8 cellular contexts compared by ENCODE assay signal in the genomic region with DNA sequence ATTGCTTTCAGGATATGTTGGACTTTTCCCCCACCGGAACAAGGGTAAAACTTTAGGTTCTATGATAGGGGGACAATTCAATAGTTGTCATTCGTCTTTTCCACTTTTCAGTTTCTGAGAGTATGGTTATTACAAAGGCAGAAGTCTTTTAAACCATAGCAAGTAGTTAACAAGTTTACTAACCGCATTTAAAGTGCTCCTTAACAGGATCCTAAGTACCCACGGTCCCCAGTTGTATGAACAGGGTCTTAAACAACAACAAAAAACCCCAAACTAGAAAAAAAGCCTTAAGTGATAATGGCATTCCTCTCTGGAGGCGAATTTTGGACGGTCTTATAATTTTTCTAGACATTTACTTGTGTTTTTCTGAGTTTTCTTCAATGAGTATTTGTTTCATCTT. TPM values are rescaled to one million over a fixed set of nuclear protein-coding genes. Genes with fewer than 3 reads are reported as not detected.
DNase-seq lines count a peak whose midpoint lies in the region; ATAC-seq, FAIRE-seq and TF ChIP-seq lines count a peak whose summit lies in the region.

No MANE protein-coding gene starts in this region.

- intact Hi-C loops in heart left ventricle (cut with DNase I) (loop anchor here in 9 of 10 donors (5.0 to 10.0 kb wide), 5 partner anchors 127 to 363 kb away; a partner anchor contains a TSS), cardiac septum (cut with DNase I) (loop anchor here (5.0 to 10.0 kb wide), 2 partner anchors 129 to 267 kb away; a partner anchor contains a TSS), K562 (cut with micrococcal nuclease) (no loop called here), vagina (cut with DNase I) (loop anchor here (10.0 kb wide), 2 partner anchors 137 to 977 kb away; no protein-coding TSS in a partner anchor)

- no peaks in the 10 kb centered on the region for H4K20me1 ChIP-seq in K562 (replicated peaks; ENCODE audit: control insufficient read depth, insufficient read depth, low read length)

- H3K9me3 ChIP-seq in heart left ventricle: no peaks in the 10 kb centered on the region
- no peaks in the 10 kb centered on the region for H3K9me3 ChIP-seq in K562 (replicated peaks; ENCODE audit: control insufficient read depth, insufficient read depth, low read depth, low read length)
- H3K9me3 ChIP-seq in mesenchymal stem cell (ENCODE audit: control insufficient read depth, low read length): no peaks in the 10 kb centered on the region
- no peaks in the 10 kb centered on the region for H3K9me3 ChIP-seq in vagina

- peak overlapping the region; percentile 66 to 91 (median 81) for H3K4me3 ChIP-seq in heart left ventricle
- peak overlapping the region; percentile 66 for H3K4me3 ChIP-seq in K562
- peak overlapping the region in 1 of 2 experiments; percentile 88 for H3K4me3 ChIP-seq in mesenchymal stem cell (ENCODE audit: insufficient read depth in 1 of 2, low read depth in 1 of 2, low read length in 2 of 2)
- H3K4me3 ChIP-seq in vagina: peak overlapping the region; percentile 71 to 94

- H4K8ac ChIP-seq in mesenchymal stem cell (ENCODE audit: low read length): no peak overlapping the region

- no peaks in the 10 kb centered on the region for H3K79me2 ChIP-seq in K562 (ENCODE audit: control insufficient read depth, insufficient read depth, low read length)

- 21 to 25% (median 23%) methylated on average over 6 of the region's 6 CpGs for WGBS in heart left ventricle, 4 donors
- WGBS in K562 (ENCODE audit: insufficient coverage, low coverage, missing lambda C conversion rate): 13% methylated on average over 6 of the region's 6 CpGs
- WGBS in mesenchymal stem cell: 46% methylated on average over 4 of the region's 6 CpGs

- TF ChIP-seq CTCF in heart left ventricle (IDR thresholded peaks at IDR 0.05) (no peak), K562 (IDR thresholded peaks at IDR 0.05 in 2 of 3, conservative IDR thresholded peaks at IDR 0.05 in 1 of 3; ENCODE audit: insufficient read depth in 2 of 3, low read depth in 1 of 3, low read length in 3 of 3) (no peak), vagina (IDR thresholded peaks at IDR 0.05) (no peak)

- peaks cover 0 to 18% (median 0%) of the 10 kb centered on the region in 9 donors for H3K36me3 ChIP-seq in heart left ventricle
- no peaks in the 10 kb centered on the region for H3K36me3 ChIP-seq in K562 (ENCODE audit: control insufficient read depth, insufficient read depth, low read length)
- peaks cover 0 to 7% of the 10 kb centered on the region in 2 experiments for H3K36me3 ChIP-seq in mesenchymal stem cell (ENCODE audit: control insufficient read depth in 1 of 2, insufficient read depth in 2 of 2, low read depth in 1 of 2, low read length in 2 of 2)
- H3K36me3 ChIP-seq in vagina: no peaks in the 10 kb centered on the region

- H3K27me3 ChIP-seq in heart left ventricle: no peaks in the 10 kb centered on the region
- no peaks in the 10 kb centered on the region for H3K27me3 ChIP-seq in K562 (ENCODE audit: control insufficient read depth in 2 of 2, insufficient read depth in 2 of 2, low read length in 2 of 2)
- H3K27me3 ChIP-seq in mesenchymal stem cell (ENCODE audit: control insufficient read depth in 1 of 2, insufficient read depth in 1 of 2, low read length in 2 of 2): no peaks in the 10 kb centered on the region
- no peaks in the 10 kb centered on the region for H3K27me3 ChIP-seq in vagina

- no peak for FAIRE-seq in K562 (lab: Jason Lieb, UNC)

- H3K9me1 ChIP-seq in K562 (ENCODE audit: control insufficient read depth, insufficient read depth, low read length): no peaks in the 10 kb centered on the region

- no TSS peak for BruUV-seq in K562 (replicated peaks; lab: Mats Ljungman, UMichigan)

- no peak overlapping the region for H2BK15ac ChIP-seq in mesenchymal stem cell (ENCODE audit: low read depth, poor library complexity, severe bottlenecking)

- peak overlapping the region in 8 of 12 donors; percentile 57 to 88 (median 73) for H3K27ac ChIP-seq in heart left ventricle
- H3K27ac ChIP-seq in K562 (ENCODE audit: extremely low read depth, low read depth, low read length): no peak overlapping the region
- no peak overlapping the region for H3K27ac ChIP-seq in mesenchymal stem cell (ENCODE audit: low read length, poor library complexity, severe bottlenecking)
- H3K27ac ChIP-seq in vagina: peak overlapping the region; percentile 81

- peaks cover 3% of the 10 kb centered on the region for H3K79me1 ChIP-seq in mesenchymal stem cell (replicated peaks; ENCODE audit: low read length, poor library complexity, severe bottlenecking)

- H2BK120ac ChIP-seq in mesenchymal stem cell (ENCODE audit: low read depth, low read length): no peak overlapping the region

- no peak for ATAC-seq in heart left ventricle
- ATAC-seq in K562: no peak
- ATAC-seq in GM21423 (IDR thresholded peaks at IDR 0.05; ENCODE audit: unreplicated experiment): no peak

- H4K91ac ChIP-seq in mesenchymal stem cell (ENCODE audit: low read length): no peak overlapping the region

- no peak overlapping the region for H3K14ac ChIP-seq in mesenchymal stem cell (ENCODE audit: low read length in 2 of 2)

- H3K4ac ChIP-seq in mesenchymal stem cell (ENCODE audit: low read depth in 1 of 2, low read length in 2 of 2): no peak overlapping the region

- H3K4me1 ChIP-seq in heart left ventricle (peaks cover 0 to 49% (median 13%) of the 10 kb centered on the region in 12 donors), K562 (replicated peaks in 1 of 2; ENCODE audit: control insufficient read depth in 2 of 2, insufficient read depth in 2 of 2, low read length in 2 of 2) (peaks cover 4 to 6% of the 10 kb centered on the region in 2 experiments; a peak in 2 of 5 replicates), mesenchymal stem cell (ENCODE audit: control insufficient read depth, insufficient read depth, low read depth, low read length) (no peaks in the 10 kb centered on the region), vagina (peaks cover 51% of the 10 kb centered on the region)

- POLR2A ChIA-PET in K562 (lab: Yijun Ruan, JAX): interaction anchor here (1.2 kb wide), 1 partner anchor 32 kb away, joined by 3 read pairs; no protein-coding TSS in a partner anchor

- TF ChIP-seq EP300 in K562 (IDR thresholded peaks at IDR 0.05; ENCODE audit: low read length): no peak

- peak overlapping the region in 1 of 2 experiments; percentile 66; a peak in 2 of 4 replicates for H3K9ac ChIP-seq in K562 (ENCODE audit: insufficient read depth in 1 of 2, low read depth in 2 of 2, low read length in 2 of 2)
- H3K9ac ChIP-seq in mesenchymal stem cell (ENCODE audit: low read length): peak overlapping the region; percentile 94

- H2BK12ac ChIP-seq in mesenchymal stem cell (ENCODE audit: low read length in 2 of 2): no peak overlapping the region

- H2AK5ac ChIP-seq in mesenchymal stem cell (ENCODE audit: low read length, severe bottlenecking): no peak overlapping the region

- CTCF ChIA-PET in K562 (lab: Yijun Ruan, JAX; ENCODE audit: low intra/inter-chr PET ratio): no interaction called here

- H3K4me2 ChIP-seq in K562 (ENCODE audit: insufficient read depth, low read length) (peak overlapping the region; percentile 85), mesenchymal stem cell (ENCODE audit: low read length, poor library complexity, severe bottlenecking) (peak overlapping the region; percentile 71)

- TF ChIP-seq POLR2A in heart left ventricle (IDR thresholded peaks at IDR 0.05): no peak
- no peak for TF ChIP-seq POLR2A in K562 (conservative IDR thresholded peaks at IDR 0.05)
- TF ChIP-seq POLR2A in vagina (IDR thresholded peaks at IDR 0.05): no peak

- TF ChIP-seq RAD21 in K562 (CRISPR knock-in tag; conservative IDR thresholded peaks at IDR 0.05 in 1 of 2, IDR thresholded peaks at IDR 0.05 in 1 of 2): no peak

- in situ Hi-C loops in K562 (cut with MboI): no loop called here

- H2BK5ac ChIP-seq in mesenchymal stem cell (ENCODE audit: low read depth, low read length, poor library complexity, severe bottlenecking): no peak overlapping the region

- no peak for DNase-seq in heart left ventricle
- no peak for DNase-seq in cardiac septum (ENCODE audit: low spot score)
- no peak for DNase-seq in K562 (ENCODE audit: extremely low read depth in 1 of 4, low spot score in 3 of 4)
- DNase-seq in mesenchymal stem cell: peak; percentile 41
- DNase-seq in vagina (ENCODE audit: extremely low spot score in 2 of 2): no peak
- no peak for DNase-seq in stimulated activated CD8-positive, alpha-beta memory T cell treated with anti-CD3 and anti-CD28 coated beads, Interleukin-4, amount 100 ng/mL, for 48 hours
- DNase-seq in NCI-H524 treated with DMSO at 0.1 percent for 48 hours (lab: John Stamatoyannopoulos, UW): no peak

- no peak overlapping the region for H3K18ac ChIP-seq in mesenchymal stem cell (ENCODE audit: low read depth in 1 of 2, low read length in 2 of 2)

- no peak overlapping the region for H3K23ac ChIP-seq in mesenchymal stem cell (ENCODE audit: low read length in 2 of 2)

- peak overlapping the region; percentile 95 for H2AFZ ChIP-seq in K562 (ENCODE audit: low read depth, low read length)
- no peak overlapping the region for H2AFZ ChIP-seq in mesenchymal stem cell (ENCODE audit: low read depth, low read length)

TF ChIP-seq in K562, 482 proteins besides CTCF, POLR2A, EP300 and RAD21 (continues in another document):
- TF ChIP-seq SMAD3 (CRISPR knock-in tag; conservative IDR thresholded peaks at IDR 0.05): no peak

RNA-seq across cellular contexts. Expression of a gene that starts 0.8 kb away (rescaled TPM):
- total RNA-seq in heart left ventricle (10 to 100 TPM; 11.8 to 36.4 (median 22.9) TPM), cardiac septum (23.1 TPM), K562 (2014; rRNA removed) (9.9 and 18.4 TPM in 2 replicates), K562 (2014; rRNA removed; fragmentation: Illumina TruSeq; extraction: Trizol) (9.0 and 9.7 TPM in 2 replicates), K562 (2015; rRNA removed; fragmentation: Illumina TruSeq; extraction: Trizol) (10.1 and 13.0 TPM in 2 replicates), K562 (2021) (10.9 and 12.9 TPM in 2 replicates), vagina (44.9 TPM)
- polyA plus RNA-seq in heart left ventricle (10 to 100 TPM in 1 of 2 donors, 1 to 10 TPM in 1; 4.3 to 23.6 TPM), K562 (2011; rRNA removed) (15.3 and 20.1 TPM in 2 replicates), K562 (2014; fragmentation: Illumina TruSeq; extraction: Trizol) (9.7 and 10.6 TPM in 2 replicates), K562 (2014; fragmentation: Nextera tagmentation; extraction: Ambion mirVana) (1 to 10 TPM; 1.5 to 2.1 TPM), K562 (2014; rRNA removed) (9.6 and 15.1 TPM in 2 replicates)
- total RNA-seq in K562 (2011; cell fraction: chromatin; rRNA removed; ENCODE audit: low replicate concordance): 4.7 and 9.7 TPM in 2 replicates
- 2.3 and 3.9 TPM in 2 replicates for total RNA-seq in K562 (2011; cell fraction: nucleolus; rRNA removed)
- 3.1 and 8.5 TPM in 2 replicates for total RNA-seq in K562 (2011; cell fraction: nucleoplasm; rRNA removed)
- 7.0 and 9.5 TPM in 2 replicates for polyA plus RNA-seq in K562 (2011; cell fraction: cytosol; rRNA removed)
- polyA plus RNA-seq in K562 (2011; cell fraction: nucleus; rRNA removed): 9.3 and 12.3 TPM in 2 replicates
- 10.4 and 10.9 TPM in 2 replicates for polyA plus RNA-seq in K562 (2012)
- polyA minus RNA-seq in K562 (2011; rRNA and poly(A)+ RNA removed): 10.4 and 12.3 TPM in 2 replicates
- polyA minus RNA-seq in K562 (2011; cell fraction: cytosol; rRNA and poly(A)+ RNA removed): 14.7 and 15.6 TPM in 2 replicates
- 10.4 and 20.4 TPM in 2 replicates for polyA minus RNA-seq in K562 (2011; cell fraction: nucleus; rRNA and poly(A)+ RNA removed)
- 29.6 TPM for polyA plus RNA-seq in mesenchymal stem cell (2013, experiment 1 of 2)
- polyA plus RNA-seq in mesenchymal stem cell (2013, experiment 2 of 2): 31.0 TPM

Comparison
In these comparisons a context has a peak if more than half of its experiments do, and no peak if none do; other contexts are left out.
1. H3K27ac ChIP-seq: peak in heart left ventricle (8 of 12) and vagina (single experiment); none in K562 (single experiment) and mesenchymal stem cell (single experiment).